In genomic region chr16:78377312-78377711, GRCh38 we compare ENCODE assay signal across 6 cellular contexts.
"Had no signal": no experiment of that assay in that cellular context is flagged by ENCODE, and none has a peak within 500 bp of the region (broad histone marks: within the 10 kb centered on the region; RNA-seq: fewer than 3 reads in every experiment).

No MANE protein-coding gene starts in this region.

- ATAC-seq: GM23338, HCT116 had no signal

- H3K4me2 ChIP-seq: GM23338 had no signal

- H3K9ac ChIP-seq: GM23248 had no signal

- H3K36me3 ChIP-seq: HAP-1 had no signal

- H3K9me3 ChIP-seq: HAP-1 had no signal

- H3K4me3 ChIP-seq: GM23248, GM23338, HAP-1 had no signal

- H3K27ac ChIP-seq: GM23248 had no signal

- FAIRE-seq: H1, H54 had no signal

- H2AFZ ChIP-seq: GM23248, GM23338 had no signal
